ENCODE assay signal across 8 cellular contexts in the genomic region with DNA sequence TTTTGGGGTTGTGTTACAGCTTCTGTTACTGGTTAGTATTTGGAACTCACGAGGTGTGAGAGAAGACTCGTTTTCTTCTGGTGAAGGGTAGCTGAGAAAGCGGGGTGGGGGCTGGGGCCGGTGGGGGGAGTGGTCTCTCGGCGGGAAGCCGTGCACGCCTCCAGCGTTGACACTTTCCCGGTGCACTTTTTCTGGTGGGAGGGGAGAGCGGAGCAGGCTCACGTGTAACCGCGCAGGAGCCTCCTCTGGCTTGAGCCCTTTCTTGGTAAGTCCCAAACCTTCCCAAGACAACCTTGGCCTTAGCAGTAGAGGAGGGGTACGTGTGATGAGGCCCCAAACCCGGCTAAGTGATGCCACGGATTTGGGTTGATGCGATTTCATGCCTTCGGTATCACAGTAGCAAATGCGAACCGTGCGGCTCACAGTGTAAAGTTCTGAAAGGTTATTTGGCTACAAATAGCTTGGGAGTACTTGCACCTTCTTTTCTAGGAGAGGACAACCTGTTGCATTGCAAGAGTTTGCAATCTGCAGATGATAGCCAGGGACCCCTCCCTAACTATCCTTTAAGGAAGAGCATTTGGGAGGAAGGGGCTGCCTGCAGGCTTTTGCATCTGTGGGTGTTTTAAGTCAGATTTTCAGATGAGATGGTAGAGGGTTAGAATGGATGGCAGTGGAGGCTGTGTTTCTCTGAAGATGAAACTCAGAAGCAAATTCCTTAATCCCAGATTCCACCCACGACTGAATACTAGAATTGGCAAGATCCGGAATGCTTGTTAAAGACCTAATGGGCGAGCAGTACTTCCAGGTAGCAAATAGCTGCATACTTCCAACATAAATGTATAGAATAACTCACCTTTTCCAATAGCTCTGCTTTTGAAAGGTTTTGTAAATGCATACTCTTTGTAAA. TPM values are rescaled to one million over a fixed set of nuclear protein-coding genes. Genes with fewer than 3 reads are reported as not detected.
DNase-seq lines count a peak whose midpoint lies in the region; ATAC-seq and TF ChIP-seq lines count a peak whose summit lies in the region.

No MANE protein-coding gene starts in this region.

- H3K9me3 Mint-ChIP-seq in T-helper 2 cell treated with Interferon-gamma antibody and Interleukin-4, amounts not matched to agents 5 μg/mL and 100 μg/mL, for 36 hours: peaks cover 6% of the 10 kb centered on the region

- ATAC-seq in HG03457 (IDR thresholded peaks at IDR 0.05; ENCODE audit: unreplicated experiment): no peak

- H3K9me3 ChIP-seq in liver (ENCODE audit: control insufficient read depth in 4 of 4, low read length in 3 of 4) (no peaks in the 10 kb centered on the region), testis (no peaks in the 10 kb centered on the region)

- TF ChIP-seq RAD21 in liver (IDR thresholded peaks at IDR 0.05): peak in 1 of 2 donors; percentile 15

- H3K27ac Mint-ChIP-seq in T-helper 2 cell treated with Interferon-gamma antibody and Interleukin-4, amounts not matched to agents 5 μg/mL and 100 μg/mL, for 36 hours: no peak overlapping the region

- peaks cover 85% of the 10 kb centered on the region for H3K27me3 Mint-ChIP-seq in T-helper 2 cell treated with Interferon-gamma antibody and Interleukin-4, amounts not matched to agents 5 μg/mL and 100 μg/mL, for 36 hours (ENCODE audit: low read depth)

- WGBS in liver: 8% methylated on average over 25 of the region's 25 CpGs
- WGBS in testis, 2 donors: 9 to 11% methylated on average over 25 of the region's 25 CpGs

- H3K4me3 Mint-ChIP-seq in T-helper 2 cell treated with Interferon-gamma antibody and Interleukin-4, amounts not matched to agents 5 μg/mL and 100 μg/mL, for 36 hours: peak overlapping the region; percentile 53

- DNase-seq in T-helper 2 cell treated with Interferon-gamma antibody and Interleukin-4, amounts not matched to agents 5 μg/mL and 100 μg/mL, for 36 hours (ENCODE audit: low spot score): no peak
- DNase-seq in T-helper 2 cell: no peak
- peak; percentile 48 for DNase-seq in testis
- no peak for DNase-seq in GM20000 (ENCODE audit: low spot score)
- no peak for DNase-seq in pons (ENCODE audit: low spot score)

- peaks cover 2 to 27% (median 13%) of the 10 kb centered on the region in 4 donors for H3K4me1 ChIP-seq in liver (ENCODE audit: control insufficient read depth in 4 of 4, insufficient read depth in 4 of 4, low read length in 3 of 4)
- peaks cover 9% of the 10 kb centered on the region for H3K4me1 ChIP-seq in testis

- peaks cover 11% of the 10 kb centered on the region for H3K4me1 Mint-ChIP-seq in T-helper 2 cell treated with Interferon-gamma antibody and Interleukin-4, amounts not matched to agents 5 μg/mL and 100 μg/mL, for 36 hours (ENCODE audit: low read depth)

- H3K4me3 ChIP-seq in liver (ENCODE audit: low read depth in 1 of 3, low read length in 3 of 3) (peak overlapping the region; percentile 60 to 74 (median 73)), testis (peak overlapping the region; percentile 66 to 74)

- intact Hi-C loops in testis (cut with DNase I; ENCODE audit: low total_unique reads): no loop called here

- no peak for TF ChIP-seq POLR2A in testis (IDR thresholded peaks at IDR 0.05)

- H3K36me3 Mint-ChIP-seq in T-helper 2 cell treated with Interferon-gamma antibody and Interleukin-4, amounts not matched to agents 5 μg/mL and 100 μg/mL, for 36 hours (ENCODE audit: low read depth): no peaks in the 10 kb centered on the region

- H3K27ac ChIP-seq in cingulate gyrus (ENCODE audit: low read depth, low read length) (peak overlapping the region; percentile 69), liver (ENCODE audit: low read depth in 1 of 2, low read length in 2 of 2) (peak overlapping the region; percentile 67 to 85), testis (peak overlapping the region; percentile 89 to 92)

- no peaks in the 10 kb centered on the region for H3K36me3 ChIP-seq in liver (ENCODE audit: control insufficient read depth in 4 of 4, insufficient read depth in 3 of 4, low read depth in 1 of 4, low read length in 3 of 4)
- H3K36me3 ChIP-seq in testis (ENCODE audit: low read depth, missing control alignments): no peaks in the 10 kb centered on the region

- peak overlapping the region; percentile 7 to 85 for H3K9ac ChIP-seq in liver (ENCODE audit: low read depth in 1 of 2, low read length in 2 of 2)

- H3K27me3 ChIP-seq in liver (ENCODE audit: control insufficient read depth in 4 of 4, insufficient read depth in 4 of 4, low read length in 3 of 4) (no peaks in the 10 kb centered on the region), testis (no peaks in the 10 kb centered on the region)

- TF ChIP-seq CTCF in liver (IDR thresholded peaks at IDR 0.05; ENCODE audit: low read depth, low read length, missing input control) (no peak), testis (IDR thresholded peaks at IDR 0.05) (no peak), GM20000 (IDR thresholded peaks at IDR 0.05; ENCODE audit: extremely low read depth, missing control alignments) (no peak)

TF ChIP-seq in liver, 16 proteins besides CTCF, POLR2A, EP300 and RAD21:
- no peak for TF ChIP-seq FOXA1 (IDR thresholded peaks at IDR 0.05)
- peak in 1 of 2 donors; percentile 18 for TF ChIP-seq RXRA (IDR thresholded peaks at IDR 0.05)

RNA-seq across cellular contexts. Expression of a gene that starts 1.5 kb away (rescaled TPM):
- total RNA-seq in liver (10 to 100 TPM in 1 of 2 donors, 1 to 10 TPM in 1; 8.0 to 59.3 TPM), testis (10 to 100 TPM; 14.5 to 23.4 TPM)
- polyA plus RNA-seq in liver (10 to 100 TPM; 23.5 to 25.7 TPM), testis (ENCODE audit: insufficient read depth, low read depth, low replicate concordance) (7.0 TPM)
